Comparison of ENCODE assay signal across 24 cellular contexts in genomic region chr11:120404495-120404894, GRCh38.
DNase-seq lines count a peak whose midpoint lies in the region; ATAC-seq, FAIRE-seq and TF ChIP-seq lines count a peak whose summit lies in the region.
"Had no signal": no experiment of that assay in that cellular context is flagged by ENCODE, and none has a peak within 500 bp of the region (broad histone marks: within the 10 kb centered on the region; RNA-seq: fewer than 3 reads in every experiment).

No MANE protein-coding gene starts in this region.

- peaks cover 14% of the 10 kb centered on the region for H4K20me1 ChIP-seq in astrocyte (ENCODE audit: insufficient read depth, low read length)

- no peak overlapping the region for H2AFZ ChIP-seq in astrocyte (ENCODE audit: low read depth, low read length)

- peak overlapping the region in 7 of 12 donors; percentile 14 to 48 (median 35) for H3K27ac ChIP-seq in heart left ventricle
- H3K27ac ChIP-seq in astrocyte (ENCODE audit: low read depth, low read length) = no peak overlapping the region
- peak overlapping the region; percentile 50 to 85 (median 53) for H3K27ac ChIP-seq in gastrocnemius medialis
- no peak overlapping the region for H3K27ac ChIP-seq in esophagus squamous epithelium
- H3K27ac ChIP-seq: VCaP had no signal

- in situ Hi-C loops in gastrocnemius medialis (cut with MboI; ENCODE audit: low sequenced_read_pairs in 4 of 4) = no loop called here

- H3K9ac ChIP-seq in astrocyte (ENCODE audit: low read length) = no peak overlapping the region

- DNase-seq in heart left ventricle = peak in 1 of 5 donors; percentile 39
- no peak for DNase-seq in cardiac septum (ENCODE audit: low spot score)
- DNase-seq in astrocyte (ENCODE audit: low read depth) = no peak
- peak; percentile 31 for DNase-seq in iPS-NIHi11 (ENCODE audit: low spot score)
- DNase-seq in gastrocnemius medialis = no peak
- no peak for DNase-seq in NCI-H187 treated with DMSO at 0.1 percent for 48 hours (lab: John Stamatoyannopoulos, UW)
- no peak for DNase-seq in type B pancreatic cell (ENCODE audit: extremely low spot score, unreplicated experiment)
- DNase-seq in esophagus squamous epithelium (lab: John Stamatoyannopoulos, UW) = no peak
- DNase-seq: 8988T; activated CD4-positive, alpha-beta T cell treated with anti-CD3 and anti-CD28 coated beads, Interleukin-2, amount 10 ng/mL, durations not matched to agents 24 days and 14 days; activated naive CD4-positive, alpha-beta T cell treated with anti-CD3 and anti-CD28 coated beads, Interleukin-2, amount 10 ng/mL, durations not matched to agents 7 days and 5 days; activated T-cell treated with anti-CD3 and anti-CD28 coated beads, Interleukin-2, amount 50 U/mL, for 48 hours; anterior cingulate cortex; caudate nucleus; CD4-positive, alpha-beta T cell; naive thymus-derived CD4-positive, alpha-beta T cell; NCI-H146; NCI-H774; spleen; stimulated activated CD4-positive, alpha-beta T cell treated with anti-CD3 and anti-CD28 coated beads, Interleukin-2, amount 100 ng/mL, for 48 hours had no signal

- H3K9me3 ChIP-seq in heart left ventricle (no peaks in the 10 kb centered on the region), astrocyte (ENCODE audit: insufficient read depth, low read depth, low read length) (no peaks in the 10 kb centered on the region), gastrocnemius medialis (no peaks in the 10 kb centered on the region), esophagus squamous epithelium (no peaks in the 10 kb centered on the region)
- H3K9me3 ChIP-seq: spleen had no signal

- H3K27me3 Mint-ChIP-seq in astrocyte (ENCODE audit: low read depth, unreplicated experiment) (no peaks in the 10 kb centered on the region), type B pancreatic cell (no peaks in the 10 kb centered on the region)
- H3K27me3 Mint-ChIP-seq: activated naive CD4-positive, alpha-beta T cell treated with anti-CD3 and anti-CD28 coated beads, Interleukin-2, amount 10 ng/mL, durations not matched to agents 7 days and 5 days had no signal

- H3K79me2 ChIP-seq in astrocyte (ENCODE audit: insufficient read depth, low read length) = peaks cover 70% of the 10 kb centered on the region

- 35 to 51% (median 45%) methylated on average over 6 of the region's 6 CpGs for WGBS in heart left ventricle, 4 donors
- WGBS in esophagus squamous epithelium, 2 donors = 61 to 73% methylated on average over 6 of the region's 6 CpGs

- peak in 1 of 4 donors; percentile 79 for ATAC-seq in heart left ventricle
- no peak for ATAC-seq in gastrocnemius medialis
- ATAC-seq: naive thymus-derived CD4-positive, alpha-beta T cell; stimulated activated effector memory CD8-positive, alpha-beta T cell treated with anti-CD3 and anti-CD28 coated beads, Interleukin-12 subunit alpha, Interleukin-12 subunit beta, amount 100 ng/mL, for 72 hours had no signal

- H3K27me3 ChIP-seq in heart left ventricle (no peaks in the 10 kb centered on the region), astrocyte (ENCODE audit: insufficient read depth, low read length) (no peaks in the 10 kb centered on the region), gastrocnemius medialis (no peaks in the 10 kb centered on the region), esophagus squamous epithelium (no peaks in the 10 kb centered on the region)
- H3K27me3 ChIP-seq: spleen had no signal

- H3K36me3 ChIP-seq in heart left ventricle (peaks cover 0 to 20% (median 4%) of the 10 kb centered on the region in 9 donors), astrocyte (ENCODE audit: insufficient read depth, low read length) (peaks cover 4% of the 10 kb centered on the region), gastrocnemius medialis (peaks cover 0 to 14% of the 10 kb centered on the region in 2 donors), esophagus squamous epithelium (peaks cover 0 to 6% (median 0%) of the 10 kb centered on the region in 3 donors)

- no peaks in the 10 kb centered on the region for H3K9me3 Mint-ChIP-seq in astrocyte (ENCODE audit: unreplicated experiment)
- H3K9me3 Mint-ChIP-seq in type B pancreatic cell = no peaks in the 10 kb centered on the region
- H3K9me3 Mint-ChIP-seq: activated CD4-positive, alpha-beta T cell treated with anti-CD3 and anti-CD28 coated beads, Interleukin-2, amount 10 ng/mL, durations not matched to agents 24 days and 14 days; activated naive CD4-positive, alpha-beta T cell treated with anti-CD3 and anti-CD28 coated beads, Interleukin-2, amount 10 ng/mL, durations not matched to agents 7 days and 5 days; CD4-positive, alpha-beta T cell; naive thymus-derived CD4-positive, alpha-beta T cell; stimulated activated effector memory CD8-positive, alpha-beta T cell treated with anti-CD3 and anti-CD28 coated beads, Interleukin-12 subunit alpha, Interleukin-12 subunit beta, amount 100 ng/mL, for 72 hours; T-helper 2 cell treated with Interferon-gamma antibody and Interleukin-4, amounts not matched to agents 5 μg/mL and 100 μg/mL, for 36 hours had no signal

- H3K4me3 Mint-ChIP-seq in astrocyte (ENCODE audit: unreplicated experiment) = peak overlapping the region; percentile 25
- no peak overlapping the region for H3K4me3 Mint-ChIP-seq in type B pancreatic cell
- H3K4me3 Mint-ChIP-seq: activated CD4-positive, alpha-beta T cell treated with anti-CD3 and anti-CD28 coated beads, Interleukin-2, amount 10 ng/mL, durations not matched to agents 24 days and 14 days; activated naive CD4-positive, alpha-beta T cell treated with anti-CD3 and anti-CD28 coated beads, Interleukin-2, amount 10 ng/mL, durations not matched to agents 7 days and 5 days; CD4-positive, alpha-beta T cell; naive thymus-derived CD4-positive, alpha-beta T cell; stimulated activated effector memory CD8-positive, alpha-beta T cell treated with anti-CD3 and anti-CD28 coated beads, Interleukin-12 subunit alpha, Interleukin-12 subunit beta, amount 100 ng/mL, for 72 hours; T-helper 2 cell treated with Interferon-gamma antibody and Interleukin-4, amounts not matched to agents 5 μg/mL and 100 μg/mL, for 36 hours had no signal

- H3K27ac Mint-ChIP-seq in astrocyte (ENCODE audit: unreplicated experiment) = peak overlapping the region; percentile 21
- H3K27ac Mint-ChIP-seq in type B pancreatic cell = no peak overlapping the region
- H3K27ac Mint-ChIP-seq: activated CD4-positive, alpha-beta T cell treated with anti-CD3 and anti-CD28 coated beads, Interleukin-2, amount 10 ng/mL, durations not matched to agents 24 days and 14 days; activated naive CD4-positive, alpha-beta T cell treated with anti-CD3 and anti-CD28 coated beads, Interleukin-2, amount 10 ng/mL, durations not matched to agents 7 days and 5 days; CD4-positive, alpha-beta T cell; naive thymus-derived CD4-positive, alpha-beta T cell; stimulated activated effector memory CD8-positive, alpha-beta T cell treated with anti-CD3 and anti-CD28 coated beads, Interleukin-12 subunit alpha, Interleukin-12 subunit beta, amount 100 ng/mL, for 72 hours; T-helper 2 cell treated with Interferon-gamma antibody and Interleukin-4, amounts not matched to agents 5 μg/mL and 100 μg/mL, for 36 hours had no signal

- no peak overlapping the region for H3K4me2 ChIP-seq in astrocyte (ENCODE audit: low read length)

- H3K36me3 Mint-ChIP-seq in astrocyte (ENCODE audit: low read depth, unreplicated experiment) (no peaks in the 10 kb centered on the region), type B pancreatic cell (peaks cover 4% of the 10 kb centered on the region)
- H3K36me3 Mint-ChIP-seq: activated naive CD4-positive, alpha-beta T cell treated with anti-CD3 and anti-CD28 coated beads, Interleukin-2, amount 10 ng/mL, durations not matched to agents 7 days and 5 days; naive thymus-derived CD4-positive, alpha-beta T cell; stimulated activated effector memory CD8-positive, alpha-beta T cell treated with anti-CD3 and anti-CD28 coated beads, Interleukin-12 subunit alpha, Interleukin-12 subunit beta, amount 100 ng/mL, for 72 hours had no signal

- H3K4me1 Mint-ChIP-seq in astrocyte (ENCODE audit: low read depth, unreplicated experiment) (peaks cover 36% of the 10 kb centered on the region), type B pancreatic cell (ENCODE audit: unreplicated experiment) (peaks cover 36% of the 10 kb centered on the region)
- H3K4me1 Mint-ChIP-seq: activated CD4-positive, alpha-beta T cell treated with anti-CD3 and anti-CD28 coated beads, Interleukin-2, amount 10 ng/mL, durations not matched to agents 24 days and 14 days; activated naive CD4-positive, alpha-beta T cell treated with anti-CD3 and anti-CD28 coated beads, Interleukin-2, amount 10 ng/mL, durations not matched to agents 7 days and 5 days; naive thymus-derived CD4-positive, alpha-beta T cell had no signal

- no peak overlapping the region for H3K4me3 ChIP-seq in heart left ventricle
- H3K4me3 ChIP-seq in astrocyte (ENCODE audit: insufficient read depth, low read depth, low read length) = no peak overlapping the region
- H3K4me3 ChIP-seq in gastrocnemius medialis = no peak overlapping the region
- H3K4me3 ChIP-seq in esophagus squamous epithelium = no peak overlapping the region
- H3K4me3 ChIP-seq: lung, spleen had no signal

- FAIRE-seq in astrocyte (lab: Jason Lieb, UNC) = no peak

- peaks cover 0 to 70% (median 48%) of the 10 kb centered on the region in 12 donors for H3K4me1 ChIP-seq in heart left ventricle
- peaks cover 18% of the 10 kb centered on the region for H3K4me1 ChIP-seq in astrocyte (ENCODE audit: insufficient read depth, low read length)
- peaks cover 47 to 59% of the 10 kb centered on the region in 2 donors for H3K4me1 ChIP-seq in gastrocnemius medialis
- peaks cover 8 to 33% (median 14%) of the 10 kb centered on the region in 3 donors for H3K4me1 ChIP-seq in esophagus squamous epithelium

- TF ChIP-seq POLR2A in heart left ventricle (IDR thresholded peaks at IDR 0.05) (no peak), gastrocnemius medialis (IDR thresholded peaks at IDR 0.05) (no peak), esophagus squamous epithelium (IDR thresholded peaks at IDR 0.05) (no peak)

- TF ChIP-seq CTCF in heart left ventricle (IDR thresholded peaks at IDR 0.05) (no peak), astrocyte (IDR thresholded peaks at IDR 0.05; ENCODE audit: insufficient read depth, low read depth, low read length) (no peak), gastrocnemius medialis (IDR thresholded peaks at IDR 0.05 in 4 of 5, conservative IDR thresholded peaks at IDR 0.05 in 1 of 5) (no peak), type B pancreatic cell (conservative IDR thresholded peaks at IDR 0.05) (no peak), esophagus squamous epithelium (IDR thresholded peaks at IDR 0.05) (no peak)

- intact Hi-C loops in heart left ventricle (cut with DNase I) = loop anchor here in 4 of 10 donors (5.0 kb wide), 2 partner anchors 62 to 67 kb away; partner anchors contain the start of gene ARHGEF12 (in 3 of the 4)
- intact Hi-C loops in cardiac septum (cut with DNase I) = loop anchor here (1.0 kb wide), 1 partner anchor 68 kb away; the partner anchor contains the start of gene ARHGEF12
- intact Hi-C loops in gastrocnemius medialis (cut with DNase I; ENCODE audit: low total_unique reads) = no loop called here
- intact Hi-C loops in esophagus squamous epithelium (cut with DNase I) = no loop called here

Comparison
In these comparisons a context has a peak if more than half of its experiments do, and no peak if none do; other contexts are left out.
1. H3K27ac ChIP-seq: peak in heart left ventricle (7 of 12) and gastrocnemius medialis (4 of 4); none in astrocyte (single experiment) and esophagus squamous epithelium (0 of 4).